14 cellular contexts compared by ENCODE assay signal in the genomic region with DNA sequence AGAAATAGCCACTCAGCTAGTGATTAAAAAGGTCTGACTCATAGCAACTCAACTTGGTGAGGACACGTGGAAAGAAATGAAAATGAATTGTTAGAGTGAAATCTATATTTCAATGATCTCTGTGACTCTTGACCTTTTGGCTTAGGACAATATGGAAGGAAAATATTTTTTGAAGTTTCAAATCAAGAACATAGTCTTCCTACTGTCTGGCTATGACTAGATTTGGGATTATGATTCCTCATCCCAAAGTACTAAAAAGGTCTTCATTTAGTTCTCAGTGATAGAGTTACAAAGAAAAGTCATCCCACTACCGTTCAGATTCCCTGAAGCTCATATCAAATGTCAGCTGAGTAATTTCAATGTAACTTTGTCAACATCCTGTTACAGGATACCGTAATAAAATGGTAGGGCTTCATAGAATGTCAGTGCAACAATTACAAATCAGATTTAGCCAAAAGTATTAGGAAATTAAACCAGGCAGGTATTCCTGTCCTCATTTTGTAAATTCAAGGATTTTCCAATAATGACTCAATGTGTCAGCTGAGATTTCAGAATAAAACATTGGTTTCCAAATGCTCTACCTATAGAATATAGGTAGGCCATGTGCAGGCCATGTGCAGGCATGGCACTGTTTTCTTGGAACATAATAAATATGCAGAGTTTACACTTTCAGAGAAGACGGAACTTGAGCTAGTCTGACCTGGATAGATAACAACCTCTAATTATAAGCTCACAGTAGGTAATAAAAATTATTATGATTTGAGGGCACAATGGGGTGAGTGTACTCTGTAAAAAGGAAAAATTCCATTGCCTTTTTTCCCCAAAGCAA. TPM values are rescaled to one million over a fixed set of nuclear protein-coding genes. Genes with fewer than 3 reads are reported as not detected.
DNase-seq lines count a peak whose midpoint lies in the region; ATAC-seq, FAIRE-seq and TF ChIP-seq lines count a peak whose summit lies in the region.
"Had no signal": no experiment of that assay in that cellular context is flagged by ENCODE, and none has a peak within 500 bp of the region (broad histone marks: within the 10 kb centered on the region; RNA-seq: fewer than 3 reads in every experiment).

No MANE protein-coding gene starts in this region.

- H3K4me3 ChIP-seq in K562 = no peak overlapping the region
- H3K4me3 ChIP-seq in MG63 = no peak overlapping the region
- H3K4me3 ChIP-seq: neural progenitor cell, SJSA1 had no signal

- TF ChIP-seq CTCF in K562 (IDR thresholded peaks at IDR 0.05 in 2 of 3, conservative IDR thresholded peaks at IDR 0.05 in 1 of 3; ENCODE audit: insufficient read depth in 2 of 3, low read depth in 1 of 3, low read length in 3 of 3) = no peak

- no TSS peak for BruUV-seq in K562 (replicated peaks; lab: Mats Ljungman, UMichigan)

- no peak for TF ChIP-seq RAD21 in K562 (CRISPR knock-in tag; conservative IDR thresholded peaks at IDR 0.05 in 1 of 2, IDR thresholded peaks at IDR 0.05 in 1 of 2)

- no peaks in the 10 kb centered on the region for H3K9me1 ChIP-seq in K562 (ENCODE audit: control insufficient read depth, insufficient read depth, low read length)

- no peak overlapping the region for H3K9ac ChIP-seq in K562 (ENCODE audit: insufficient read depth in 1 of 2, low read depth in 2 of 2, low read length in 2 of 2)
- H3K9ac ChIP-seq: neural progenitor cell had no signal

- H3K9me3 ChIP-seq in K562 (replicated peaks; ENCODE audit: control insufficient read depth, insufficient read depth, low read depth, low read length) = no peaks in the 10 kb centered on the region
- no peaks in the 10 kb centered on the region for H3K9me3 ChIP-seq in MG63
- H3K9me3 ChIP-seq: Caco-2, SJSA1 had no signal

- H3K27me3 ChIP-seq in K562 (ENCODE audit: control insufficient read depth in 2 of 2, insufficient read depth in 2 of 2, low read length in 2 of 2) (peaks cover 0 to 7% of the 10 kb centered on the region in 2 experiments; a peak in 2 of 5 replicates), MG63 (no peaks in the 10 kb centered on the region)

- TF ChIP-seq EP300 in K562 (IDR thresholded peaks at IDR 0.05; ENCODE audit: low read length) = 0 out of 2 replicates have a peak, but pooled peaks have one; percentile 15

- no peaks in the 10 kb centered on the region for H3K79me2 ChIP-seq in K562 (ENCODE audit: control insufficient read depth, insufficient read depth, low read length)

- H4K20me1 ChIP-seq in K562 (replicated peaks; ENCODE audit: control insufficient read depth, insufficient read depth, low read length) = no peaks in the 10 kb centered on the region

- no peak for FAIRE-seq in HTR-8/SVneo (lab: Jason Lieb, UNC)
- no peak for FAIRE-seq in K562 (lab: Jason Lieb, UNC)
- FAIRE-seq: islet of Langerhans had no signal

- no peak for ATAC-seq in K562

- CTCF ChIA-PET in K562 (lab: Yijun Ruan, JAX; ENCODE audit: low intra/inter-chr PET ratio) = interaction anchor here (0.7 kb wide), 1 partner anchor 178 kb away, joined by 3 read pairs; no protein-coding TSS in a partner anchor

- DNase-seq in DMS53 (lab: John Stamatoyannopoulos, UW) (peak; percentile 75), HTR-8/SVneo (ENCODE audit: insufficient read length, low spot score) (peak; percentile 29), K562 (ENCODE audit: extremely low read depth in 1 of 4, low spot score in 3 of 4) (no peak), lung microvascular endothelial cell (ENCODE audit: low read depth in 2 of 2) (peak; percentile 62 to 63), MG63 (no peak), NCI-H1436 (lab: John Stamatoyannopoulos, UW) (no peak), ecto neural progenitor cell (ENCODE audit: low spot score) (no peak), retina (no peak)
- DNase-seq: Caco-2; NCI-H2107; stimulated activated CD4-positive, alpha-beta T cell treated with anti-CD3 and anti-CD28 coated beads, Interleukin-1b, Interleukin-23, amount 100 ng/mL, for 48 hours had no signal

- in situ Hi-C loops in K562 (cut with MboI) = no loop called here

- peak overlapping the region; percentile 11; the same call in 1 of the 2 replicates for H2AFZ ChIP-seq in K562 (ENCODE audit: low read depth, low read length)
- H2AFZ ChIP-seq: neural progenitor cell had no signal

- POLR2A ChIA-PET in K562 (lab: Yijun Ruan, JAX) = no interaction called here

- WGBS in K562 (ENCODE audit: insufficient coverage, low coverage, missing lambda C conversion rate) = 7% methylated on average over 4 of the region's 4 CpGs

- no peak overlapping the region for H3K27ac ChIP-seq in K562 (ENCODE audit: extremely low read depth, low read depth, low read length)
- H3K27ac ChIP-seq: neural progenitor cell, SJSA1 had no signal

- H3K4me1 ChIP-seq in K562 (replicated peaks in 1 of 2; ENCODE audit: control insufficient read depth in 2 of 2, insufficient read depth in 2 of 2, low read length in 2 of 2) = no peaks in the 10 kb centered on the region; a peak in 2 of 5 replicates
- H3K4me1 ChIP-seq: neural progenitor cell had no signal

- H3K36me3 ChIP-seq in K562 (ENCODE audit: control insufficient read depth, insufficient read depth, low read length) = no peaks in the 10 kb centered on the region
- peaks cover 39% of the 10 kb centered on the region for H3K36me3 ChIP-seq in MG63
- H3K36me3 ChIP-seq: neural progenitor cell, SJSA1 had no signal

- TF ChIP-seq POLR2A in K562 (conservative IDR thresholded peaks at IDR 0.05) = no peak

- H3K4me2 ChIP-seq in K562 (ENCODE audit: insufficient read depth, low read length) = no peak overlapping the region
- H3K4me2 ChIP-seq: neural progenitor cell had no signal

- intact Hi-C loops in K562 (cut with micrococcal nuclease) = loop anchor here (10.0 kb wide), 1 partner anchor 288 kb away; no protein-coding TSS in a partner anchor

TF ChIP-seq in K562, 482 proteins besides CTCF, POLR2A, EP300 and RAD21 (continues in another document):
- TF ChIP-seq EP400 (IDR thresholded peaks at IDR 0.05) (0 out of 2 replicates have a peak, but pooled peaks have one; percentile 20), MYC (IDR thresholded peaks at IDR 0.05; ENCODE audit: low read depth, low read length) (peak; percentile 65), MYC (CRISPR knock-in tag; IDR thresholded peaks at IDR 0.05; ENCODE audit: borderline replicate concordance, low read depth) (no peak), TCF7 (IDR thresholded peaks at IDR 0.05; ENCODE audit: borderline replicate concordance) (no peak), ZNF644 (tag; IDR thresholded peaks at IDR 0.05; ENCODE audit: low read depth) (no peak)

RNA-seq across cellular contexts. Expression of a gene that starts 36.0 kb away (rescaled TPM):
- not detected in 2 replicates for total RNA-seq in K562 (2011; cell fraction: chromatin; rRNA removed; ENCODE audit: low replicate concordance)
- not detected in 2 replicates for total RNA-seq in K562 (2011; cell fraction: nucleolus; rRNA removed)
- total RNA-seq in K562 (2011; cell fraction: nucleoplasm; rRNA removed) = not detected in 2 replicates
- total RNA-seq in K562 (2014; rRNA removed) (0.36 TPM in 1 of 2 replicates, not detected in the other), K562 (2014; rRNA removed; fragmentation: Illumina TruSeq; extraction: Trizol) (not detected in 2 replicates), K562 (2015; rRNA removed; fragmentation: Illumina TruSeq; extraction: Trizol) (not detected in 2 replicates), K562 (2021) (not detected in 2 replicates), lung microvascular endothelial cell (0.65 and 0.79 TPM in 2 replicates)
- polyA plus RNA-seq in K562 (2011; rRNA removed) (not detected in 2 replicates), K562 (2014; fragmentation: Illumina TruSeq; extraction: Trizol) (not detected in 2 replicates), K562 (2014; fragmentation: Nextera tagmentation; extraction: Ambion mirVana) (not detected), K562 (2014; rRNA removed) (0.03 TPM in 1 of 2 replicates, not detected in the other)
- not detected in 2 replicates for polyA plus RNA-seq in K562 (2011; cell fraction: cytosol; rRNA removed)
- polyA plus RNA-seq in K562 (2011; cell fraction: nucleus; rRNA removed) = not detected in 2 replicates
- 0.10 TPM in 1 of 2 replicates, not detected in the other for polyA plus RNA-seq in K562 (2012)
- polyA minus RNA-seq in K562 (2011; rRNA and poly(A)+ RNA removed) = not detected in 2 replicates
- polyA minus RNA-seq in K562 (2011; cell fraction: cytosol; rRNA and poly(A)+ RNA removed) = not detected in 2 replicates
- not detected in 2 replicates for polyA minus RNA-seq in K562 (2011; cell fraction: nucleus; rRNA and poly(A)+ RNA removed)
- total RNA-seq in MG63 (2014; rRNA removed; shearing (Covaris generic); ENCODE audit: low replicate concordance) = 10.3 and 12.3 TPM in 2 replicates

RNA-seq across cellular contexts. Expression of a gene that starts 40.4 kb away (rescaled TPM):
- 287 and 292 TPM in 2 replicates for total RNA-seq in K562 (2011; cell fraction: chromatin; rRNA removed; ENCODE audit: low replicate concordance)
- 238 and 263 TPM in 2 replicates for total RNA-seq in K562 (2011; cell fraction: nucleolus; rRNA removed)
- total RNA-seq in K562 (2011; cell fraction: nucleoplasm; rRNA removed) = 259 and 261 TPM in 2 replicates
- total RNA-seq in K562 (2014; rRNA removed) (27.6 and 37.1 TPM in 2 replicates), K562 (2014; rRNA removed; fragmentation: Illumina TruSeq; extraction: Trizol) (29.3 and 29.5 TPM in 2 replicates), K562 (2015; rRNA removed; fragmentation: Illumina TruSeq; extraction: Trizol) (23.9 TPM in 2 replicates), K562 (2021) (42.5 and 45.9 TPM in 2 replicates), lung microvascular endothelial cell (27.0 and 30.2 TPM in 2 replicates)
- polyA plus RNA-seq in K562 (2011; rRNA removed) (41.1 and 46.5 TPM in 2 replicates), K562 (2014; fragmentation: Illumina TruSeq; extraction: Trizol) (31.6 and 32.0 TPM in 2 replicates), K562 (2014; fragmentation: Nextera tagmentation; extraction: Ambion mirVana) (10 to 100 TPM; 17.1 to 19.1 TPM), K562 (2014; rRNA removed) (23.4 and 26.6 TPM in 2 replicates)
- polyA plus RNA-seq in K562 (2011; cell fraction: cytosol; rRNA removed) = 51.7 and 58.3 TPM in 2 replicates
- 128 and 144 TPM in 2 replicates for polyA plus RNA-seq in K562 (2011; cell fraction: nucleus; rRNA removed)
- 25.2 and 35.2 TPM in 2 replicates for polyA plus RNA-seq in K562 (2012)
- 90.7 and 106 TPM in 2 replicates for polyA minus RNA-seq in K562 (2011; rRNA and poly(A)+ RNA removed)
- polyA minus RNA-seq in K562 (2011; cell fraction: cytosol; rRNA and poly(A)+ RNA removed) = 49.1 and 49.2 TPM in 2 replicates
- polyA minus RNA-seq in K562 (2011; cell fraction: nucleus; rRNA and poly(A)+ RNA removed) = 67.6 and 93.7 TPM in 2 replicates
- 8.5 and 11.1 TPM in 2 replicates for total RNA-seq in MG63 (2014; rRNA removed; shearing (Covaris generic); ENCODE audit: low replicate concordance)

Comparison
In these comparisons a context has a peak if more than half of its experiments do, and no peak if none do; other contexts are left out.
1. DNase-seq: peak in DMS53 (single experiment), HTR-8/SVneo (single experiment) and lung microvascular endothelial cell (2 of 2); none in K562 (0 of 4), MG63 (single experiment), NCI-H1436 (single experiment), ecto neural progenitor cell (single experiment) and retina (single experiment).